ENCODE assay signal across 25 cellular contexts in the genomic region with DNA sequence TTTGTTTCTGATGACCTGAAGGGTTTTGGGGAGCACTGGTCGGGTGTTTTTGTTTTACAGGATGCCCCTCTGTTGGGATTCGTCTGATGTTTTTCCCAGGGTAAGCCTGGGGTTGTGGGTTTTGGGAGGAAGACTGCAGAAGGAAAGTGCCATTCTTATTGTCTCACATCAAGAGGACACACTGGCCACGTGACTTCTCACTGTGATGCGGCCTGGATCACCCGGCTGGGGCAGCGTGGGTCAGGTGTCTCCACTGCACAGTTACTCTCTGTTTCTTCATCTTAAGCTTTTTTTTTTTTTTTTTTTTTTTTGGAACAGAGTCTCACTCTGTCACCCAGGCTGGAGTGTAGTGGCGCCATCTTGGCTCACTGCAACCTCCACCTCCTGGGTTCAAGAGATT.
"Had no signal": no experiment of that assay in that cellular context is flagged by ENCODE, and none has a peak within 500 bp of the region (broad histone marks: within the 10 kb centered on the region; RNA-seq: fewer than 3 reads in every experiment).

No MANE protein-coding gene starts in this region.

- H3K9me3 Mint-ChIP-seq: IgD-negative memory B cell had no signal

- H3K36me3 ChIP-seq: Peyer's patch, SJSA1 had no signal

- H2AFZ ChIP-seq: PC-9 had no signal

- H3K27me3 ChIP-seq: Peyer's patch, SJSA1 had no signal

- H3K27ac Mint-ChIP-seq: IgD-negative memory B cell had no signal

- H3K4me3 Mint-ChIP-seq: IgD-negative memory B cell had no signal

- ATAC-seq: HepG2 had no signal

- H3K4me2 ChIP-seq: PC-9, SK-N-SH had no signal

- H3K9ac ChIP-seq: SK-N-SH had no signal

- H3K4me3 ChIP-seq: PC-9, Peyer's patch, SJSA1 had no signal

- H3K27ac ChIP-seq: PC-9, Peyer's patch, SJSA1 had no signal

- FAIRE-seq: HepG2 had no signal

- H3K4me1 ChIP-seq: Peyer's patch, SJSA1 had no signal

- H3K9me3 ChIP-seq: Peyer's patch, SJSA1, SK-N-SH had no signal

- DNase-seq: KBM-7, MV-4-11, NCI-H1048, NCI-H1105, NCI-H1417 treated with DMSO at 0.1 percent for 48 hours, NCI-H146, NCI-H1694 treated with DMSO at 0.1 percent for 48 hours, NCI-H1930, NCI-H2081, NCI-H2107, NCI-H2227 treated with DMSO at 0.1 percent for 48 hours, NCI-H446, NCI-H510A, NCI-H524 treated with DMSO at 0.1 percent for 48 hours, NCI-H69, NCI-H774, PC-9, Peyer's patch, Right ventricle myocardium superior, SIG-M5, SK-N-SH, SW 1271 had no signal

- H3K36me3 Mint-ChIP-seq: IgD-negative memory B cell had no signal
